In genomic region chr1:209839875-209840491, GRCh38 we compare ENCODE assay signal across 10 cellular contexts. TPM values are rescaled to one million over a fixed set of nuclear protein-coding genes. Genes with fewer than 3 reads are reported as not detected.
A peak's percentile ranks its signal among the peaks of the same experiment; 100 is the strongest.
DNase-seq lines count a peak whose midpoint lies in the region; ATAC-seq and TF ChIP-seq lines count a peak whose summit lies in the region.
"Had no signal": no experiment of that assay in that cellular context is flagged by ENCODE, and none has a peak within 500 bp of the region (broad histone marks: within the 10 kb centered on the region; RNA-seq: fewer than 3 reads in every experiment).

No MANE protein-coding gene starts in this region.

- H3K9me3 Mint-ChIP-seq in activated T-cell treated with anti-CD3 and anti-CD28 coated beads, Interleukin-2, amount 50 U/mL, for 72 hours = no peaks in the 10 kb centered on the region
- no peaks in the 10 kb centered on the region for H3K9me3 Mint-ChIP-seq in activated CD8-positive, alpha-beta T cell treated with anti-CD3 and anti-CD28 coated beads, Interleukin-2, amount 10 ng/mL, durations not matched to agents 7 days and 5 days (ENCODE audit: insufficient read depth)

- peak overlapping the region; percentile 56 for H3K27ac Mint-ChIP-seq in activated T-cell treated with anti-CD3 and anti-CD28 coated beads, Interleukin-2, amount 50 U/mL, for 72 hours
- H3K27ac Mint-ChIP-seq in activated CD8-positive, alpha-beta T cell treated with anti-CD3 and anti-CD28 coated beads, Interleukin-2, amount 10 ng/mL, durations not matched to agents 7 days and 5 days = peak overlapping the region; percentile 4

- no peak overlapping the region for H3K4me3 ChIP-seq in stomach

- CTCF ChIA-PET in activated CD8-positive, alpha-beta T cell treated with anti-CD3 and anti-CD28 coated beads, Interleukin-2, amount 10 ng/mL, durations not matched to agents 7 days and 5 days (lab: Charles Lee) = interaction anchor here (0.8 to 8.6 kb wide), 6 partner anchors 9 to 20 kb away, joined by 3 to 45 read pairs (median 5); no protein-coding TSS in a partner anchor

- intact Hi-C loops in stomach (cut with DNase I; ENCODE audit: low total_unique reads) = no loop called here

- peaks cover 8 to 45% of the 10 kb centered on the region in 2 donors for H3K36me3 Mint-ChIP-seq in activated T-cell treated with anti-CD3 and anti-CD28 coated beads, Interleukin-2, amount 50 U/mL, for 72 hours (ENCODE audit: insufficient read depth in 2 of 2)
- peaks cover 70% of the 10 kb centered on the region for H3K36me3 Mint-ChIP-seq in activated CD8-positive, alpha-beta T cell treated with anti-CD3 and anti-CD28 coated beads, Interleukin-2, amount 10 ng/mL, durations not matched to agents 7 days and 5 days (ENCODE audit: low read depth)

- WGBS in stomach, 5 donors = 53 to 67% (median 60%) methylated on average over 5 of the region's 5 CpGs

- no peaks in the 10 kb centered on the region for H3K9me3 ChIP-seq in stomach

- POLR2A ChIA-PET in activated CD8-positive, alpha-beta T cell treated with anti-CD3 and anti-CD28 coated beads, Interleukin-2, amount 10 ng/mL, durations not matched to agents 7 days and 5 days (lab: Charles Lee) = interaction anchor here (0.8 to 1.2 kb wide), 2 partner anchors 12 to 72 kb away, joined by 3 read pairs; partner anchors contain the start of gene UTP25

- peak; percentile 47 for TF ChIP-seq EP300 in stomach (IDR thresholded peaks at IDR 0.05)

- peak overlapping the region in 1 of 2 donors; percentile 37 for H3K4me3 Mint-ChIP-seq in activated T-cell treated with anti-CD3 and anti-CD28 coated beads, Interleukin-2, amount 50 U/mL, for 72 hours
- no peak overlapping the region for H3K4me3 Mint-ChIP-seq in activated CD8-positive, alpha-beta T cell treated with anti-CD3 and anti-CD28 coated beads, Interleukin-2, amount 10 ng/mL, durations not matched to agents 7 days and 5 days

- peak; percentile 49 to 52 for ATAC-seq in activated T-cell treated with anti-CD3 and anti-CD28 coated beads, Interleukin-2, amount 50 U/mL, for 72 hours (replicated peaks in 1 of 2)
- ATAC-seq in activated CD8-positive, alpha-beta T cell treated with anti-CD3 and anti-CD28 coated beads, Interleukin-2, amount 10 ng/mL, durations not matched to agents 7 days and 5 days = no peak

- no peak for DNase-seq in activated T-cell treated with anti-CD3 and anti-CD28 coated beads, Interleukin-2, amount 50 U/mL, for 72 hours
- no peak for DNase-seq in activated T-cell treated with anti-CD3 and anti-CD28 coated beads for 4 hours
- DNase-seq in activated CD8-positive, alpha-beta T cell treated with anti-CD3 and anti-CD28 coated beads, Interleukin-2, amount 10 ng/mL, durations not matched to agents 7 days and 5 days = no peak
- peak; percentile 85 for DNase-seq in hepatic stellate cell (ENCODE audit: low spot score)
- DNase-seq in stomach = no peak
- DNase-seq in stimulated activated naive CD4-positive, alpha-beta T cell treated with Interleukin-2 at 50 U/mL for 16 hours (lab: John Stamatoyannopoulos, UW) = no peak
- DNase-seq in UCSD-AML1 (lab: John Stamatoyannopoulos, UW; ENCODE audit: unreplicated experiment) = no peak
- DNase-seq in C1 segment of cervical spinal cord (lab: John Stamatoyannopoulos, UW) = no peak
- DNase-seq: cortex of kidney had no signal

- H3K4me1 ChIP-seq in stomach = peaks cover 0 to 23% (median 0%) of the 10 kb centered on the region in 4 donors
- H3K4me1 ChIP-seq: parathyroid adenoma had no signal

- TF ChIP-seq CTCF in stomach (IDR thresholded peaks at IDR 0.05) = no peak

- peak overlapping the region in 4 of 5 donors; percentile 10 to 67 (median 24) for H3K27ac ChIP-seq in stomach
- H3K27ac ChIP-seq: parathyroid adenoma had no signal

- peaks cover 49% of the 10 kb centered on the region for H3K4me1 Mint-ChIP-seq in activated T-cell treated with anti-CD3 and anti-CD28 coated beads, Interleukin-2, amount 50 U/mL, for 72 hours (ENCODE audit: low read depth)
- H3K4me1 Mint-ChIP-seq in activated CD8-positive, alpha-beta T cell treated with anti-CD3 and anti-CD28 coated beads, Interleukin-2, amount 10 ng/mL, durations not matched to agents 7 days and 5 days (ENCODE audit: low read depth) = no peaks in the 10 kb centered on the region

- TF ChIP-seq POLR2A in stomach (IDR thresholded peaks at IDR 0.05) = no peak

- peaks cover 84 to 100% (median 97%) of the 10 kb centered on the region in 4 donors for H3K36me3 ChIP-seq in stomach

- no peaks in the 10 kb centered on the region for H3K27me3 Mint-ChIP-seq in activated T-cell treated with anti-CD3 and anti-CD28 coated beads, Interleukin-2, amount 50 U/mL, for 72 hours (ENCODE audit: low read depth)
- H3K27me3 Mint-ChIP-seq in activated CD8-positive, alpha-beta T cell treated with anti-CD3 and anti-CD28 coated beads, Interleukin-2, amount 10 ng/mL, durations not matched to agents 7 days and 5 days (ENCODE audit: low read depth) = no peaks in the 10 kb centered on the region

- no peaks in the 10 kb centered on the region for H3K27me3 ChIP-seq in stomach

RNA-seq across cellular contexts. Expression of gene UTP25, which starts 12.2 kb away (rescaled TPM):
- 10 to 100 TPM; 11.5 to 11.9 TPM for total RNA-seq in activated T-cell treated with anti-CD3 and anti-CD28 coated beads, Interleukin-2, amount 50 U/mL, for 72 hours
- 1 to 10 TPM; 6.3 to 6.5 TPM for total RNA-seq in activated CD8-positive, alpha-beta T cell treated with anti-CD3 and anti-CD28 coated beads, Interleukin-2, amount 10 ng/mL, durations not matched to agents 7 days and 5 days
- 10 to 100 TPM in 1 of 5 donors, 1 to 10 TPM in 4; 1.4 to 10.6 (median 3.1) TPM for total RNA-seq in stomach
- 1 to 10 TPM; 1.1 to 2.1 (median 1.9) TPM for polyA plus RNA-seq in stomach

RNA-seq across cellular contexts. Expression of gene IRF6, which starts 34.0 kb away (rescaled TPM):
- 1 to 10 TPM in 1 of 2 donors, under 1 TPM in 1; 0.49 to 2.3 TPM for total RNA-seq in activated T-cell treated with anti-CD3 and anti-CD28 coated beads, Interleukin-2, amount 50 U/mL, for 72 hours
- total RNA-seq in activated CD8-positive, alpha-beta T cell treated with anti-CD3 and anti-CD28 coated beads, Interleukin-2, amount 10 ng/mL, durations not matched to agents 7 days and 5 days = under 1 TPM; 0.16 to 0.21 TPM
- total RNA-seq in stomach = 10 to 100 TPM; 11.6 to 64.8 (median 33.5) TPM
- polyA plus RNA-seq in stomach = 10 to 100 TPM; 19.5 to 27.8 (median 25.2) TPM

RNA-seq across cellular contexts. Expression of gene C1orf74, which starts 55.6 kb away (rescaled TPM):
- total RNA-seq in activated T-cell treated with anti-CD3 and anti-CD28 coated beads, Interleukin-2, amount 50 U/mL, for 72 hours = 1 to 10 TPM; 2.8 to 3.3 TPM
- total RNA-seq in activated CD8-positive, alpha-beta T cell treated with anti-CD3 and anti-CD28 coated beads, Interleukin-2, amount 10 ng/mL, durations not matched to agents 7 days and 5 days = 1 to 10 TPM; 2.5 to 2.6 TPM
- 1 to 10 TPM in 2 of 5 donors, under 1 TPM in 2, not detected in 1; 0.72 to 3.6 (median 2.0) TPM for total RNA-seq in stomach
- polyA plus RNA-seq in stomach = 1 to 10 TPM; 1.3 to 1.8 (median 1.5) TPM
